ENCODE assay signal across 8 cellular contexts in the genomic region with DNA sequence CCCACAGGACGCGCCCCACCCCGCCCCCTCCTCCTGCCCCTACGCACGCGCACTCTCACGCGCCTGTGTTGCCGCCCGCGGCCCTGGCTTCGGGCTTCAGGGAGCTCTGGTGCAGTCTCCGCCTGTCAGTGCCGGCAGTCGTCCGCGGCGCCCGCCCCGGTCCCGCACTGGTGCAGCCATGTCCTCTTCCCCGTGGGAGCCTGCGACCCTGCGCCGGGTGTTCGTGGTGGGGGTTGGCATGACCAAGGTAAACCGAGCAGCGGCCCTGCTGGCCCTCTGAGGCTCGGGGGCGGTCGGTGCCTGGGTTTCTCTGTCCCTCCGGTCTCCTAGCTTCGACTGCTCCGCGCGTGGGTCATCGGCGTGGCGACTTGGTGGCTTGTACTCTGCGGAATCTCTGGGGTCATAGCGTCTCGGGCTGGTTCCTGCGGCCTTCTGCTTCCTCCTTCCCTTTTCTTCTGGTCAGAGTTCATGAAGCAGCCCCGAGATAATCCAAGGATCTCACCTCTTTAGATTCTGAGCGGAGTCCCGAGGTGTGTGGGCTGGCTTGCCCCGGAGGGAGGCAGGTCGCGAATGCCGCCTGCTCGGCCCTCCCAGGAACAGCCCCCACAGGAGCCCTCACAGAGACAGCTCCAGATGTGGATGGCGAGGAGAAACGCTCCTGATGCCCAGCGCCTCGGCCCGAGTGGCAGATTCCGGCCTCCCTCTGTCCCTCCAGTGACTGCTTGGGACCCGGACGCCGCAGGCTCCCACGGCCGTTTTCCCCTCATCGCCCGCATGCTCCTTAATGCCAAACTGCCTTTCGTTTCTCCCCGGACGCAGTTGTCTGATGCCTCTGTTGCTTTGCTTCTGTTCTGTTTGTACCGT. TPM values are rescaled to one million over a fixed set of nuclear protein-coding genes. Genes with fewer than 3 reads are reported as not detected.
DNase-seq lines count a peak whose midpoint lies in the region; ATAC-seq and TF ChIP-seq lines count a peak whose summit lies in the region.

A gene with protein sequence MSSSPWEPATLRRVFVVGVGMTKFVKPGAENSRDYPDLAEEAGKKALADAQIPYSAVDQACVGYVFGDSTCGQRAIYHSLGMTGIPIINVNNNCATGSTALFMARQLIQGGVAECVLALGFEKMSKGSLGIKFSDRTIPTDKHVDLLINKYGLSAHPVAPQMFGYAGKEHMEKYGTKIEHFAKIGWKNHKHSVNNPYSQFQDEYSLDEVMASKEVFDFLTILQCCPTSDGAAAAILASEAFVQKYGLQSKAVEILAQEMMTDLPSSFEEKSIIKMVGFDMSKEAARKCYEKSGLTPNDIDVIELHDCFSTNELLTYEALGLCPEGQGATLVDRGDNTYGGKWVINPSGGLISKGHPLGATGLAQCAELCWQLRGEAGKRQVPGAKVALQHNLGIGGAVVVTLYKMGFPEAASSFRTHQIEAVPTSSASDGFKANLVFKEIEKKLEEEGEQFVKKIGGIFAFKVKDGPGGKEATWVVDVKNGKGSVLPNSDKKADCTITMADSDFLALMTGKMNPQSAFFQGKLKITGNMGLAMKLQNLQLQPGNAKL (plus strand): TSS at position 58 of the 864 bp plus-strand sequence. CDS start 121 bp downstream, at position 179.

- H3K36me3 ChIP-seq in KMS-11 (ENCODE audit: insufficient read depth) (no peaks in the 10 kb centered on the region), SU-DHL-6 (ENCODE audit: low read length) (no peaks in the 10 kb centered on the region), adipocyte (ENCODE audit: control insufficient read depth, insufficient read depth, low read length, severe bottlenecking) (no peaks in the 10 kb centered on the region), heart left ventricle (no peaks in the 10 kb centered on the region), transverse colon (no peaks in the 10 kb centered on the region)

- peak in 1 of 2 donors; percentile 64 for TF ChIP-seq POLR2A in heart left ventricle (IDR thresholded peaks at IDR 0.05)
- peak; percentile 69 for TF ChIP-seq POLR2A in transverse colon (IDR thresholded peaks at IDR 0.05)

- peak within 1 kb of the TSS; percentile 56; the same call in 1 of the 2 replicates for H3K9ac ChIP-seq in KMS-11
- peak within 1 kb of the TSS; percentile 61 for H3K9ac ChIP-seq in SU-DHL-6 (ENCODE audit: low read length)
- H3K9ac ChIP-seq in adipocyte (ENCODE audit: low read length): peak within 1 kb of the TSS; percentile 97

- H4K20me1 ChIP-seq in KMS-11 (ENCODE audit: insufficient read depth): no peaks in the 10 kb centered on the region
- H4K20me1 ChIP-seq in SU-DHL-6 (ENCODE audit: low read depth, low read length): no peaks in the 10 kb centered on the region

- peak within 1 kb of the TSS; percentile 85 for H2AFZ ChIP-seq in KMS-11 (ENCODE audit: low read depth)
- H2AFZ ChIP-seq in SU-DHL-6 (ENCODE audit: low read depth, low read length, severe bottlenecking): peak within 1 kb of the TSS; percentile 89

- no peak for TF ChIP-seq EP300 in transverse colon (IDR thresholded peaks at IDR 0.05; ENCODE audit: low read depth)

- no peaks in the 10 kb centered on the region for H3F3A ChIP-seq in SU-DHL-6 (ENCODE audit: insufficient read depth)

- ATAC-seq in GM19452 (IDR thresholded peaks at IDR 0.05; ENCODE audit: unreplicated experiment) (peak; percentile 80), heart left ventricle (peak; percentile 89 to 97 (median 96))

- DNase-seq in C1 segment of cervical spinal cord (lab: John Stamatoyannopoulos, UW): peak; percentile 23 to 86 (median 76)
- DNase-seq in adipocyte (ENCODE audit: low read depth): peak; percentile 83
- DNase-seq in heart left ventricle: peak; percentile 86 to 94 (median 88)
- peak; percentile 93 for DNase-seq in posterior vena cava (ENCODE audit: low spot score)
- DNase-seq in transverse colon: peak; percentile 89

- H3K27ac ChIP-seq in KMS-11 (no peak within 1 kb of the TSS), SU-DHL-6 (ENCODE audit: low read depth, low read length) (no peak within 1 kb of the TSS), heart left ventricle (peak within 1 kb of the TSS; percentile 57 to 93 (median 82)), transverse colon (peak within 1 kb of the TSS; percentile 77 to 86 (median 84))

- H3K9me2 ChIP-seq in SU-DHL-6 (replicated peaks; ENCODE audit: insufficient read depth, low read length): no peaks in the 10 kb centered on the region

- H3K79me2 ChIP-seq in KMS-11 (ENCODE audit: insufficient read depth, low read depth) (no peaks in the 10 kb centered on the region), SU-DHL-6 (ENCODE audit: insufficient read depth, low read length) (no peaks in the 10 kb centered on the region)

- in situ Hi-C loops in transverse colon (cut with MboI; ENCODE audit: low pct_ligation_motif_present in 1 of 4, low pct_unique_long_range_greater_than_20kb in 1 of 4, low sequenced_read_pairs in 3 of 4): loop anchor here in 1 of 4 donors (25.0 kb wide), 1 partner anchor 260 kb away; the partner anchor contains the start of gene CPT2

- TF ChIP-seq CTCF in KMS-11 (conservative IDR thresholded peaks at IDR 0.05; ENCODE audit: low read depth, low read length) (no peak), SU-DHL-6 (IDR thresholded peaks at IDR 0.05; ENCODE audit: insufficient read depth, low read length, poor library complexity, severe bottlenecking) (no peak), heart left ventricle (IDR thresholded peaks at IDR 0.05) (no peak), transverse colon (IDR thresholded peaks at IDR 0.05) (no peak)

- no peaks in the 10 kb centered on the region for H3K4me1 ChIP-seq in KMS-11 (ENCODE audit: low read depth, poor library complexity, severe bottlenecking)
- peaks cover 22% of the 10 kb centered on the region for H3K4me1 ChIP-seq in adipocyte (ENCODE audit: control insufficient read depth, insufficient read depth, low read length)
- peaks cover 0 to 33% (median 16%) of the 10 kb centered on the region in 12 donors for H3K4me1 ChIP-seq in heart left ventricle
- H3K4me1 ChIP-seq in transverse colon: peaks cover 5 to 27% (median 13%) of the 10 kb centered on the region in 4 donors

- 0 to 1% (median 1%) methylated on average over 38 to 68 of the region's 68 CpGs for WGBS in heart left ventricle, 4 donors
- WGBS in transverse colon (ENCODE audit: low coverage in 1 of 2), 2 donors: 0 to 1% methylated on average over 2 to 67 of the region's 68 CpGs

- intact Hi-C loops in heart left ventricle (cut with DNase I): loop anchor here in 7 of 10 donors (5.0 to 10.0 kb wide), 5 partner anchors 223 to 270 kb away; partner anchors contain the start of genes COA7 (in 2 of the 7) and CPT2 (in 1 of the 7)
- intact Hi-C loops in posterior vena cava (cut with DNase I): loop anchor here (10.0 kb wide), 3 partner anchors 137 to 267 kb away; partner anchors contain the start of genes CPT2 (in 1 of the 2) and PODN (in 1 of the 2)
- intact Hi-C loops in transverse colon (cut with DNase I; ENCODE audit: low total_unique reads): no loop called here

- H3K27me3 ChIP-seq in KMS-11 (ENCODE audit: insufficient read depth, low read depth): no peaks in the 10 kb centered on the region
- no peaks in the 10 kb centered on the region for H3K27me3 ChIP-seq in SU-DHL-6 (ENCODE audit: low read length)
- H3K27me3 ChIP-seq in adipocyte (replicated peaks; ENCODE audit: control insufficient read depth, insufficient read depth, low read length): no peaks in the 10 kb centered on the region
- H3K27me3 ChIP-seq in heart left ventricle: no peaks in the 10 kb centered on the region
- H3K27me3 ChIP-seq in transverse colon: no peaks in the 10 kb centered on the region

- H3K4me3 ChIP-seq in KMS-11 (IDR thresholded peaks at IDR 0.05; ENCODE audit: insufficient read depth, low read depth, low read length): peak within 1 kb of the TSS; percentile 70
- H3K4me3 ChIP-seq in SU-DHL-6 (ENCODE audit: insufficient read depth, low read length, poor library complexity, severe bottlenecking): peak within 1 kb of the TSS; percentile 50
- peak within 1 kb of the TSS; percentile 97 for H3K4me3 ChIP-seq in adipocyte (ENCODE audit: low read length)
- peak within 1 kb of the TSS; percentile 43 to 90 (median 80) for H3K4me3 ChIP-seq in heart left ventricle
- H3K4me3 ChIP-seq in transverse colon: peak within 1 kb of the TSS; percentile 67 to 85 (median 75)

- H3K9me3 ChIP-seq in SU-DHL-6 (ENCODE audit: insufficient read depth, low read length) (no peaks in the 10 kb centered on the region), adipocyte (ENCODE audit: control insufficient read depth, low read length) (no peaks in the 10 kb centered on the region), heart left ventricle (no peaks in the 10 kb centered on the region), transverse colon (no peaks in the 10 kb centered on the region)

- H3K4me2 ChIP-seq in KMS-11: peak within 1 kb of the TSS; percentile 73
- peak within 1 kb of the TSS; percentile 69 for H3K4me2 ChIP-seq in SU-DHL-6 (ENCODE audit: low read depth, low read length, poor library complexity, severe bottlenecking)

RNA-seq across cellular contexts. Expression of the gene that starts here (rescaled TPM):
- total RNA-seq in heart left ventricle (100 to 1,000 TPM in 8 of 9 donors, 10 to 100 TPM in 1; 83.4 to 143 (median 132) TPM), posterior vena cava (100 to 1,000 TPM; 101 to 137 TPM), transverse colon (100 to 1,000 TPM; 114 to 311 (median 223) TPM)
- polyA plus RNA-seq in heart left ventricle: 100 to 1,000 TPM in 1 of 2 donors, 10 to 100 TPM in 1; 95.1 to 134 TPM

Comparison
In these comparisons a context has a peak if more than half of its experiments do, and no peak if none do; other contexts are left out.
1. H3K27ac ChIP-seq: peak in heart left ventricle (12 of 12) and transverse colon (4 of 4); none in KMS-11 (single experiment) and SU-DHL-6 (single experiment).
2. Peak in every context shown above with its lines, with median percentiles within 50 percentile points of each other: DNase-seq, H3K4me3 ChIP-seq and H3K9ac ChIP-seq.